Comparison of ENCODE assay signal across 24 cellular contexts in genomic region chr2:54486766-54487165, GRCh38.
"Had no signal": no experiment of that assay in that cellular context is flagged by ENCODE, and none has a peak within 500 bp of the region (broad histone marks: within the 10 kb centered on the region; RNA-seq: fewer than 3 reads in every experiment).

No MANE protein-coding gene starts in this region.

- H3K4me3 Mint-ChIP-seq: dendritic cell treated with granulocyte-macrophage colony-stimulating factor and Interleukin-4, amounts not matched to agents 40 ng/mL and 50 ng/mL, for 4 days; endodermal cell; memory B cell; natural killer cell; stimulated activated memory B cell treated with anti-CD40 and anti-IgM and Interleukin-4, amounts not matched to agents 10 μg/mL and 1 μg/mL and 100 μg/mL, for 72 hours had no signal

- H3K36me3 Mint-ChIP-seq: memory B cell, natural killer cell had no signal

- DNase-seq: colonic mucosa; effector CD8-positive, alpha-beta T cell; endodermal cell; foreskin melanocyte; natural killer cell; occipital lobe; ovary; posterior cingulate gyrus; psoas muscle; right cardiac atrium; sigmoid colon; spleen; stimulated activated CD4-positive, alpha-beta T cell treated with anti-CD3 and anti-CD28 coated beads, Interleukin-4, amount 100 ng/mL, for 4 hours; stimulated activated naive CD8-positive, alpha-beta T cell treated with anti-CD3 and anti-CD28 coated beads, Interleukin-15, Interleukin-2, amounts not matched to agents 100 U/mL and 50 U/mL, for 24 hours; upper lobe of right lung; uterus had no signal

- H3K4me1 Mint-ChIP-seq: memory B cell; natural killer cell; stimulated activated memory B cell treated with anti-CD40 and anti-IgM and Interleukin-4, amounts not matched to agents 10 μg/mL and 1 μg/mL and 100 μg/mL, for 72 hours had no signal

- FAIRE-seq: keratinocyte had no signal

- H3K27me3 Mint-ChIP-seq: dendritic cell treated with granulocyte-macrophage colony-stimulating factor and Interleukin-4, amounts not matched to agents 40 ng/mL and 50 ng/mL, for 4 days had no signal

- H3K9me3 ChIP-seq: colonic mucosa, ovary, psoas muscle, sigmoid colon, thoracic aorta, tibial nerve, upper lobe of right lung, uterus had no signal

- H3K27me3 ChIP-seq: colonic mucosa, ovary, sigmoid colon, spleen, tibial nerve, upper lobe of right lung, uterus had no signal

- H3K4me1 ChIP-seq: colonic mucosa had no signal

- H3K9me3 Mint-ChIP-seq: natural killer cell had no signal

- H3K4me3 ChIP-seq: colonic mucosa, lung, ovary, psoas muscle, sigmoid colon, spleen, thoracic aorta, tibial nerve, upper lobe of right lung, uterus had no signal

- H3K27ac Mint-ChIP-seq: dendritic cell treated with granulocyte-macrophage colony-stimulating factor and Interleukin-4, amounts not matched to agents 40 ng/mL and 50 ng/mL, for 4 days; endodermal cell; memory B cell; natural killer cell; stimulated activated memory B cell treated with anti-CD40 and anti-IgM and Interleukin-4, amounts not matched to agents 10 μg/mL and 1 μg/mL and 100 μg/mL, for 72 hours had no signal

- H3K36me3 ChIP-seq: colonic mucosa, ovary, sigmoid colon, thoracic aorta, upper lobe of right lung, uterus had no signal

- H3K27ac ChIP-seq: colonic mucosa, epithelial cell of prostate, ovary, psoas muscle, sigmoid colon, spleen, thoracic aorta, upper lobe of right lung had no signal
